ENCODE assay signal across 20 cellular contexts in the genomic region with DNA sequence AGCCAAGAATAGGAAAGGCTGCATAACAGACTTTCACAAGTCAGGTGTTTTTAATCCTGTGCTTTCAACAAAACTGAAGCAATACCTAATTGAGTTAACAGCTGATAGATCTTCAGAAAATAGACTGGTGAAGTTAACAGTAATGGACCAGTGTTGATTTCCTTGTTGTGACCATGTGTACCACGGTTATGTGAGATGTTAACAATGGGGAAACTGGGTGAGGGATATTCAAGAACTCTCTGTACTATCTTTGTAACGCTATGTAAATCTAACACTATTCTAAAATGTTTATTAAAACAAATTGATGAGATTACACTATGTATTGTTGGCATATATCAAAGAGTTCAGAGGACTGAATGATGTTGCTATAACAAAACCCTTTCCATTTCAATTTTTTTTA.
DNase-seq lines count a peak whose midpoint lies in the region; ATAC-seq and FAIRE-seq lines count a peak whose summit lies in the region.
"Had no signal": no experiment of that assay in that cellular context is flagged by ENCODE, and none has a peak within 500 bp of the region (broad histone marks: within the 10 kb centered on the region; RNA-seq: fewer than 3 reads in every experiment).

No MANE protein-coding gene starts in this region.

- peak; percentile 21 for FAIRE-seq in GM19239 (lab: Jason Lieb, UNC)
- FAIRE-seq in islet of Langerhans (lab: Jason Lieb, UNC), result peak; percentile 33
- FAIRE-seq: D721Med, GM12892 had no signal

- peaks cover 29% of the 10 kb centered on the region for H3K4me1 Mint-ChIP-seq in activated T-cell treated with anti-CD3 and anti-CD28 coated beads, Interleukin-2, amount 50 U/mL, for 24 hours (ENCODE audit: low read depth)
- H3K4me1 Mint-ChIP-seq: B cell, GM23338, H9 had no signal

- DNase-seq in activated T-cell treated with anti-CD3 and anti-CD28 coated beads, Interleukin-2, amount 50 U/mL, for 24 hours, result no peak
- no peak for DNase-seq in activated T-cell treated with anti-CD3 and anti-CD28 coated beads, Interleukin-2, amount 50 U/mL, for 1 hour
- DNase-seq in GM19239 (ENCODE audit: insufficient read length, low spot score) (no peak), NCI-H774 (lab: John Stamatoyannopoulos, UW) (no peak)
- DNase-seq: Caco-2; CD4-positive, CD25-positive, alpha-beta regulatory T cell; CD8-positive, alpha-beta T cell; DMS 273 treated with DMSO at 0.1 percent for 48 hours; DMS79; GF-D8; H9; HFFc6 had no signal

- H3K9me3 Mint-ChIP-seq in activated T-cell treated with anti-CD3 and anti-CD28 coated beads, Interleukin-2, amount 50 U/mL, for 24 hours, result no peaks in the 10 kb centered on the region
- H3K9me3 Mint-ChIP-seq: CD8-positive, alpha-beta T cell; GM23338; H9; HFFc6 had no signal

- H3K4me3 Mint-ChIP-seq in activated T-cell treated with anti-CD3 and anti-CD28 coated beads, Interleukin-2, amount 50 U/mL, for 24 hours, result no peak overlapping the region
- H3K4me3 Mint-ChIP-seq: B cell; CD4-positive, CD25-positive, alpha-beta regulatory T cell; CD8-positive, alpha-beta T cell; GM23338; H9; HFFc6 had no signal

- H3K36me3 Mint-ChIP-seq in activated T-cell treated with anti-CD3 and anti-CD28 coated beads, Interleukin-2, amount 50 U/mL, for 24 hours (ENCODE audit: low read depth), result peaks cover 98% of the 10 kb centered on the region

- H3K27me3 Mint-ChIP-seq in activated T-cell treated with anti-CD3 and anti-CD28 coated beads, Interleukin-2, amount 50 U/mL, for 24 hours, result no peaks in the 10 kb centered on the region
- H3K27me3 Mint-ChIP-seq: B cell; CD4-positive, CD25-positive, alpha-beta regulatory T cell had no signal

- peak overlapping the region; percentile 18 for H3K27ac Mint-ChIP-seq in activated T-cell treated with anti-CD3 and anti-CD28 coated beads, Interleukin-2, amount 50 U/mL, for 24 hours
- H3K27ac Mint-ChIP-seq: B cell; CD8-positive, alpha-beta T cell; GM23338; H9; HFFc6 had no signal

- ATAC-seq in GM18517 (IDR thresholded peaks at IDR 0.05; ENCODE audit: unreplicated experiment), result no peak
- ATAC-seq in HG03460 (IDR thresholded peaks at IDR 0.05; ENCODE audit: unreplicated experiment), result no peak
- ATAC-seq: CD8-positive, alpha-beta T cell; HCT116 had no signal
